Comparison of ENCODE assay signal across 1 cellular context in genomic region chr20:354298-354977, GRCh38.
TF ChIP-seq lines count a peak whose summit lies in the region.

No MANE protein-coding gene starts in this region.

TF ChIP-seq in K562, 482 proteins besides CTCF, POLR2A, EP300 and RAD21 (continued from another document):
- TF ChIP-seq DEAF1 (CRISPR knock-in tag; IDR thresholded peaks at IDR 0.05) = peak; percentile 85
- no peak for TF ChIP-seq XRCC3 (IDR thresholded peaks at IDR 0.05)
- TF ChIP-seq DMBX1 (CRISPR knock-in tag; IDR thresholded peaks at IDR 0.05; ENCODE audit: borderline replicate concordance) = peak; percentile 70
- peak; percentile 89 for TF ChIP-seq TFAP4 (CRISPR knock-in tag; IDR thresholded peaks at IDR 0.05; ENCODE audit: borderline replicate concordance)
- peak; percentile 68; the same call in 1 of the 2 replicates for TF ChIP-seq SMAD4 (CRISPR knock-in tag; conservative IDR thresholded peaks at IDR 0.05)
- no peak for TF ChIP-seq ATF1 (CRISPR knock-in tag; IDR thresholded peaks at IDR 0.05)
- peak; percentile 42; the same call in 1 of the 2 replicates for TF ChIP-seq ATF1 (tag; IDR thresholded peaks at IDR 0.05)
- TF ChIP-seq ZKSCAN1 (IDR thresholded peaks at IDR 0.05; ENCODE audit: low read depth, low read length) = peak; percentile 98
- 0 out of 2 replicates have a peak, but pooled peaks have one; percentile 29 for TF ChIP-seq NBN (IDR thresholded peaks at IDR 0.05; ENCODE audit: low read depth)
- 0 out of 2 replicates have a peak, but pooled peaks have one; percentile 19 for TF ChIP-seq MEF2D (tag; conservative IDR thresholded peaks at IDR 0.05; ENCODE audit: low read depth)
- no peak for TF ChIP-seq CBFA2T3 (IDR thresholded peaks at IDR 0.05)
- no peak for TF ChIP-seq GATAD2A (IDR thresholded peaks at IDR 0.05)
- peak; percentile 67; the same call in 1 of the 2 replicates for TF ChIP-seq MYNN (IDR thresholded peaks at IDR 0.05)
- no peak for TF ChIP-seq MYNN (CRISPR knock-in tag; IDR thresholded peaks at IDR 0.05)
